Comparison of ENCODE assay signal across 15 cellular contexts in the genomic region with DNA sequence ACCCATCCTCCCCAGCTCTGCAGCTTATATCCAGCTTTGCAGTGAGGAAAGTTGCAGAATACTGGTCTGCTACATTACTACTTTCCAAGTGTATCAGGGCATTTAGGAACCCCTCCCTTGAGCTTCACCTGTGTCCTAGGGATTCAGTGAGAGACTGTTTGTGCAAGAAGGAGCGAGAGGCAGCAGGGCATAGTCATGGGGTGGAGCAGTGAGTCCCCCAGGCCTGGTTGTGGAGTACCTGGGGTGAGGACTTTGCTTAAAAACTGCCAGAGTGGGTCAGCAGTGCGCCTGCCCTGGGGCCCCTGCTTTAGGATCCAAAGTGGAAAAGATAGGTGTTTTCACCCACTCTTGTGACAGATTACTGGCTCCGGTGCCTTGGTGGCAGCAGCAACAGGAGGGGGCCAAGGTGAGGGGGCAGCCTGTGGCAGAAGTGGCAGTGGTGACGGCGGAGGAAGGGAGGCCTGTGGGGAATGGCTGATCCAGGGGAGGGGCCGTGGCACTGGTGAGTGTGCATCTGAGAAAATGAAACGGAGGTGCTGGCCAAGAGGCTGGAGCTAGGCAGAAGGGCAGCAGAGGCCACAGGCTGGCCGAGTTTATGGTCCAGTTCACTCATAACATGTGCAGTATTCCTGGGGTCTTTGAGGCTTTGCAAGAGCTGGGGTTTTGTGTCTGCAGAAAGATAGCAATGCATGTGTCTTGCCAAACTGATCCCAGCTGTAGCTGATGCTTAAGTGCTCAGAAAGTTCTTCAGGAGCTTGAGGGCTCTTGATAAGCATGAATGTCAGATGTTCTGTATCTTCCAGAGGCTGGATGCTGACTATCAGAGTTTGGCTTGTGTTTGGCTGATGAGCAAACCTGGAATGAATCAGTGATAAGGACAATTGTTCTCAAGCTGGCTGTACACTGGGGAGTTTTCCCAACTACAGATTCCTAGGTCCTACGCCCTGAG.
DNase-seq lines count a peak whose midpoint lies in the region; ATAC-seq and TF ChIP-seq lines count a peak whose summit lies in the region.
"Had no signal": no experiment of that assay in that cellular context is flagged by ENCODE, and none has a peak within 500 bp of the region (broad histone marks: within the 10 kb centered on the region; RNA-seq: fewer than 3 reads in every experiment).

No MANE protein-coding gene starts in this region.

- DNase-seq in DMS79 treated with DMSO at 0.1 percent for 48 hours (lab: John Stamatoyannopoulos, UW) (peak; percentile 32), adipocyte (ENCODE audit: low read depth) (peak; percentile 18), foreskin fibroblast (peak; percentile 39 to 61), NCI-H1930 (lab: John Stamatoyannopoulos, UW) (no peak)
- no peak for DNase-seq in activated CD4-positive, alpha-beta T cell treated with anti-CD3 and anti-CD28 coated beads for 4 hours
- DNase-seq: activated B cell treated with CpG ODN at 0.5 μM for 24 hours; esophagus squamous epithelium; NCI-H1105; NCI-H748 treated with DMSO at 0.1 percent for 48 hours; ovary; stimulated activated CD4-positive, alpha-beta T cell treated with anti-CD3 and anti-CD28 coated beads, Interleukin-1b, Interleukin-23, amount 100 ng/mL, for 48 hours; stimulated activated naive CD4-positive, alpha-beta T cell had no signal

- peak overlapping the region; percentile 63 for H3K9ac ChIP-seq in adipocyte (ENCODE audit: low read length)

- H3K9me3 ChIP-seq in adipocyte (ENCODE audit: control insufficient read depth, low read length): no peaks in the 10 kb centered on the region
- H3K9me3 ChIP-seq: esophagus squamous epithelium, ovary had no signal

- ATAC-seq in GM18502 (IDR thresholded peaks at IDR 0.05; ENCODE audit: poor library complexity, unreplicated experiment) (no peak), GM18505 (IDR thresholded peaks at IDR 0.05; ENCODE audit: unreplicated experiment) (no peak)

- TF ChIP-seq POLR2A in GM18505 (IDR thresholded peaks at IDR 0.05; ENCODE audit: borderline replicate concordance, extremely low read depth, insufficient read depth, insufficient read length): no peak

- peak overlapping the region in 13 of 21 experiments; percentile 14 to 92 (median 64) for H3K27ac ChIP-seq in skin epidermis
- H3K27ac ChIP-seq: ovary had no signal

- H3K4me3 ChIP-seq in adipocyte (ENCODE audit: low read length) (no peak overlapping the region), foreskin fibroblast (ENCODE audit: low read depth in 1 of 2, low read length in 2 of 2) (no peak overlapping the region), skin epidermis (no peak overlapping the region)
- H3K4me3 ChIP-seq: esophagus squamous epithelium, ovary had no signal

- H3K36me3 ChIP-seq in adipocyte (ENCODE audit: control insufficient read depth, insufficient read depth, low read length, severe bottlenecking): peaks cover 37% of the 10 kb centered on the region
- H3K36me3 ChIP-seq: ovary had no signal

- no peaks in the 10 kb centered on the region for H3K27me3 ChIP-seq in adipocyte (replicated peaks; ENCODE audit: control insufficient read depth, insufficient read depth, low read length)
- H3K27me3 ChIP-seq: esophagus squamous epithelium, ovary had no signal

- H3K4me1 ChIP-seq in adipocyte (ENCODE audit: control insufficient read depth, insufficient read depth, low read length): peaks cover 46% of the 10 kb centered on the region

- TF ChIP-seq CTCF in foreskin fibroblast (IDR thresholded peaks at IDR 0.05; ENCODE audit: low read depth, low read length): no peak

Comparison
In these comparisons a context has a peak if more than half of its experiments do, and no peak if none do; other contexts are left out.
1. DNase-seq: peak in DMS79 treated with DMSO at 0.1 percent for 48 hours (single experiment), adipocyte (single experiment) and foreskin fibroblast (2 of 2); none in NCI-H1930 (0 of 2) and activated CD4-positive, alpha-beta T cell treated with anti-CD3 and anti-CD28 coated beads for 4 hours (0 of 2).